10 cellular contexts compared by ENCODE assay signal in the genomic region with DNA sequence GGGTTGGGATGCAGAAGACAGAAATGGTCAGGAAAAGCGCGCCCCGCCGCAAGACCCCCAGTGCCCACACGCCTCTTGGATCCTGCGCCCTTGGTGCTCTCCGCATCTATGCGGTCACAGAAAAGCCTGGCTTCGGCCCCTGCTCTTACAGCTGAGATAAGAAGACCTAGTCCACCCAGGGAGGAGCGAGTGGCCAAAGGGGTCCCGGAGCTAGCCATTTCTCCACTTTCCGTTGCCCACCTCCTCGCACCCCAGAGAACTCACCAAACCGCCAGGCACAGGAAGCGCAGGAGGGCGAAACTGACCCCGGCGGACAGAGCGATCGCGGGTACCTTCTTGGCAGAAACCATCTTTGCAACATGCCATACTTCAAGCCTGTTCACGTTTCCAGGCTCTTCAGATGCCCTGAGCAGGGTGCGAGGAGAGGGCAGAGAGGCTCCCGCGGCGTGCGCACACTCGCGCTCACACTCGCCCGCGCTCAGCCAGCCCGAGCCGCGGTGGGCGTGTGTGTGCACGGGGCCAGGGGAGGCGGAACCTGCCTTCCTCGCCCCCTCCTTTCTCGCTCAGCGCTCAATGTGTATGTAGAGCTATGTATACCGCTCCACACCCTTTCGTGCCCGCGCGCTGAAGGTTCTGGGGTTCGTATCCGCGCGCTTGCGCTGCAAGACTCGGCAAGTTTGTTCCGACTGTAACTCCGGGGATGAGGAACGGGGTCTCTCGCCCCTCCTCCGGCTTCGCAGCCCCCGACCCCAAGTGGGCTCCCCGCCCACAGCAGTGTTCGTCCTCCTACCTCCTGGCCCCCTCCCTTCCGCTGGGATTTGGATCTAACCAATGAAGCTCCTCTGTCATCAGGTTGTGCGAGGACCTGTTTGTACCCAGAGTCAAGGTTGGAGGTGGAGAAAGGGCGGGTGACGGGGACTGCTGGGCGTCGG. TPM values are rescaled to one million over a fixed set of nuclear protein-coding genes. Genes with fewer than 3 reads are reported as not detected.
DNase-seq lines count a peak whose midpoint lies in the region; FAIRE-seq and TF ChIP-seq lines count a peak whose summit lies in the region.
"Had no signal": no experiment of that assay in that cellular context is flagged by ENCODE, and none has a peak within 500 bp of the region (broad histone marks: within the 10 kb centered on the region; RNA-seq: fewer than 3 reads in every experiment).

A gene (minus strand): TSS at position 507 of the 932 bp plus-strand sequence. CDS start 157 bp downstream, at position 350.

- in situ Hi-C loops in astrocyte of the spinal cord (cut with HindIII; ENCODE audit: low sequenced_read_pairs), result no loop called here

- no peak within 1 kb of the TSS for H2AFZ ChIP-seq in keratinocyte (ENCODE audit: control insufficient read depth, low read length)

- no peaks in the 10 kb centered on the region for H3K79me2 ChIP-seq in keratinocyte (ENCODE audit: control insufficient read depth, insufficient read depth, low read length)

- peaks cover 3% of the 10 kb centered on the region for H3K4me1 Mint-ChIP-seq in T-helper 1 cell treated with Interleukin-12 subunit alpha and Interleukin-12 subunit beta and Interleukin-4 antibody, amounts not matched to agents 30 μg/mL and 1 μg/mL, for 36 hours (ENCODE audit: low read depth)

- H3K9me3 Mint-ChIP-seq in T-helper 1 cell treated with Interleukin-12 subunit alpha and Interleukin-12 subunit beta and Interleukin-4 antibody, amounts not matched to agents 30 μg/mL and 1 μg/mL, for 36 hours, result no peaks in the 10 kb centered on the region

- peak within 1 kb of the TSS; percentile 43 for H3K4me3 ChIP-seq in astrocyte of the spinal cord (ENCODE audit: low read depth, low read length)
- H3K4me3 ChIP-seq in keratinocyte (ENCODE audit: control insufficient read depth in 2 of 3, extremely low read depth in 1 of 3, insufficient read depth in 2 of 3, low read depth in 1 of 3, low read length in 3 of 3), result peak within 1 kb of the TSS in 1 of 3 experiments; percentile 15
- peak within 1 kb of the TSS; percentile 52 to 53 for H3K4me3 ChIP-seq in tibial artery
- H3K4me3 ChIP-seq: BLaER1 had no signal

- H3K27ac Mint-ChIP-seq in T-helper 1 cell treated with Interleukin-12 subunit alpha and Interleukin-12 subunit beta and Interleukin-4 antibody, amounts not matched to agents 30 μg/mL and 1 μg/mL, for 36 hours, result no peak within 1 kb of the TSS

- no peaks in the 10 kb centered on the region for H3K36me3 ChIP-seq in keratinocyte (ENCODE audit: control insufficient read depth in 2 of 2, extremely low read depth in 1 of 2, insufficient read depth in 2 of 2, low read length in 2 of 2)
- H3K36me3 ChIP-seq in tibial artery, result no peaks in the 10 kb centered on the region
- H3K36me3 ChIP-seq: BLaER1 had no signal

- no peak within 1 kb of the TSS for H3K9ac ChIP-seq in keratinocyte (ENCODE audit: control insufficient read depth, extremely low read depth, insufficient read depth, low read length)
- H3K9ac ChIP-seq: BLaER1 had no signal

- intact Hi-C loops in tibial artery (cut with DNase I; ENCODE audit: low total_unique reads), result no loop called here

- peaks cover 54% of the 10 kb centered on the region for H3K27me3 Mint-ChIP-seq in T-helper 1 cell treated with Interleukin-12 subunit alpha and Interleukin-12 subunit beta and Interleukin-4 antibody, amounts not matched to agents 30 μg/mL and 1 μg/mL, for 36 hours (ENCODE audit: low read depth)

- no peak for DNase-seq in T-helper 1 cell
- peak; percentile 20 for DNase-seq in astrocyte of the spinal cord (ENCODE audit: low read depth, low spot score)
- DNase-seq in keratinocyte (ENCODE audit: low read depth, low spot score), result no peak
- DNase-seq in tibial artery, result no peak
- DNase-seq in GM19238 (ENCODE audit: insufficient read length, low spot score), result no peak
- DNase-seq in stimulated activated CD4-positive, alpha-beta T cell treated with anti-CD3 and anti-CD28 coated beads, Interleukin-4, amount 100 ng/mL, for 4 hours, result no peak
- no peak for DNase-seq in SHP77 treated with DMSO at 0.1 percent for 48 hours (lab: John Stamatoyannopoulos, UW)
- DNase-seq: NCI-H345 had no signal

- no peaks in the 10 kb centered on the region for H4K20me1 ChIP-seq in keratinocyte (ENCODE audit: control insufficient read depth, extremely low read depth, insufficient read depth, low read length)
- H4K20me1 ChIP-seq: BLaER1 had no signal

- no peaks in the 10 kb centered on the region for H3K9me1 ChIP-seq in keratinocyte (ENCODE audit: control insufficient read depth, extremely low read depth, insufficient read depth, low read length)

- H3K4me1 ChIP-seq in keratinocyte (ENCODE audit: control insufficient read depth, extremely low read depth, insufficient read depth, low read length) (no peaks in the 10 kb centered on the region), tibial artery (peaks cover 0 to 14% (median 10%) of the 10 kb centered on the region in 4 donors)
- H3K4me1 ChIP-seq: BLaER1 had no signal

- H3K27ac ChIP-seq in keratinocyte (ENCODE audit: control insufficient read depth, insufficient read depth, low read length), result no peak within 1 kb of the TSS
- peak within 1 kb of the TSS in 1 of 2 donors; percentile 36 for H3K27ac ChIP-seq in tibial artery
- H3K27ac ChIP-seq: BLaER1 had no signal

- dilution Hi-C loops in keratinocyte (cut with MboI; ENCODE audit: extremely low pct_ligation_motif_present, low sequenced_read_pairs), result no loop called here

- peak within 1 kb of the TSS; percentile 34 for H3K4me2 ChIP-seq in keratinocyte (ENCODE audit: control insufficient read depth, extremely low read depth, insufficient read depth, low read depth, low read length)
- H3K4me2 ChIP-seq: BLaER1 had no signal

- H3K36me3 Mint-ChIP-seq in T-helper 1 cell treated with Interleukin-12 subunit alpha and Interleukin-12 subunit beta and Interleukin-4 antibody, amounts not matched to agents 30 μg/mL and 1 μg/mL, for 36 hours (ENCODE audit: low read depth), result no peaks in the 10 kb centered on the region

- peaks cover 38% of the 10 kb centered on the region for H3K27me3 ChIP-seq in keratinocyte (ENCODE audit: control insufficient read depth, extremely low read depth, insufficient read depth, low read length)
- H3K27me3 ChIP-seq in tibial artery, result peaks cover 0 to 25% of the 10 kb centered on the region in 2 donors
- H3K27me3 ChIP-seq: BLaER1 had no signal

- TF ChIP-seq CTCF in astrocyte of the spinal cord (IDR thresholded peaks at IDR 0.05; ENCODE audit: low read depth, low read length), result no peak
- no peak for TF ChIP-seq CTCF in keratinocyte (optimal IDR thresholded peaks at IDR 0.05 in 1 of 3, IDR thresholded peaks at IDR 0.05 in 1 of 3, conservative IDR thresholded peaks at IDR 0.05 in 1 of 3; ENCODE audit: extremely low read depth in 1 of 3, insufficient read depth in 2 of 3, low read length in 3 of 3)
- TF ChIP-seq CTCF in tibial artery (IDR thresholded peaks at IDR 0.05), result no peak

- peak within 1 kb of the TSS; percentile 9 for H3K4me3 Mint-ChIP-seq in T-helper 1 cell treated with Interleukin-12 subunit alpha and Interleukin-12 subunit beta and Interleukin-4 antibody, amounts not matched to agents 30 μg/mL and 1 μg/mL, for 36 hours

- no peak for FAIRE-seq in keratinocyte (lab: Jason Lieb, UNC)

- no peaks in the 10 kb centered on the region for H3K9me3 ChIP-seq in keratinocyte (ENCODE audit: control insufficient read depth, low read depth, low read length)
- H3K9me3 ChIP-seq in tibial artery, result no peaks in the 10 kb centered on the region

RNA-seq across cellular contexts. Expression of the gene that starts here (rescaled TPM):
- not detected in 3 replicates for polyA plus RNA-seq in keratinocyte
- not detected for polyA plus RNA-seq in keratinocyte (2011; ENCODE audit: low read depth)
- polyA plus RNA-seq in keratinocyte (2011; cell fraction: cytosol; rRNA removed), result not detected in 2 replicates
- not detected in 2 replicates for polyA plus RNA-seq in keratinocyte (2011; cell fraction: nucleus; rRNA removed)
- polyA plus RNA-seq in keratinocyte (2012; ENCODE audit: low replicate concordance), result not detected in 2 replicates
- not detected in 3 replicates for polyA minus RNA-seq in keratinocyte
- not detected for polyA minus RNA-seq in keratinocyte (2011; cell fraction: cytosol; rRNA and poly(A)+ RNA removed)
- polyA minus RNA-seq in keratinocyte (2011; cell fraction: nucleus; rRNA and poly(A)+ RNA removed), result not detected in 2 replicates
